In genomic region chr10:103350522-103351260, GRCh38 we compare ENCODE assay signal across 8 cellular contexts. TPM values are rescaled to one million over a fixed set of nuclear protein-coding genes. Genes with fewer than 3 reads are reported as not detected.
DNase-seq lines count a peak whose midpoint lies in the region; ATAC-seq and TF ChIP-seq lines count a peak whose summit lies in the region.

A gene with protein sequence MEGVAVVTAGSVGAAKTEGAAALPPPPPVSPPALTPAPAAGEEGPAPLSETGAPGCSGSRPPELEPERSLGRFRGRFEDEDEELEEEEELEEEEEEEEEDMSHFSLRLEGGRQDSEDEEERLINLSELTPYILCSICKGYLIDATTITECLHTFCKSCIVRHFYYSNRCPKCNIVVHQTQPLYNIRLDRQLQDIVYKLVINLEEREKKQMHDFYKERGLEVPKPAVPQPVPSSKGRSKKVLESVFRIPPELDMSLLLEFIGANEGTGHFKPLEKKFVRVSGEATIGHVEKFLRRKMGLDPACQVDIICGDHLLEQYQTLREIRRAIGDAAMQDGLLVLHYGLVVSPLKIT (minus strand): TSS chr10:103351140. CDS start chr10:103351066, 74 bp downstream.

- intact Hi-C loops in activated CD4-positive, alpha-beta T cell treated with anti-CD3 and anti-CD28 coated beads, Interleukin-2, amount 10 ng/mL, durations not matched to agents 24 days and 14 days (cut with micrococcal nuclease) = loop anchor here (1.0 kb wide), 2 partner anchors 18 to 46 kb away; partner anchors contain the start of genes ATP5MK and PDCD11

- H3K9me3 Mint-ChIP-seq in activated CD4-positive, alpha-beta T cell treated with anti-CD3 and anti-CD28 coated beads, Interleukin-2, amount 10 ng/mL, durations not matched to agents 24 days and 14 days = no peaks in the 10 kb centered on the region

- peak within 1 kb of the TSS; percentile 95 for H3K27ac Mint-ChIP-seq in activated CD4-positive, alpha-beta T cell treated with anti-CD3 and anti-CD28 coated beads, Interleukin-2, amount 10 ng/mL, durations not matched to agents 24 days and 14 days

- DNase-seq in AG09309 (ENCODE audit: low read depth) (no peak), NCI-H510A treated with DMSO at 0.1 percent for 48 hours (lab: John Stamatoyannopoulos, UW) (peak; percentile 87), coronary artery (ENCODE audit: low spot score) (peak; percentile 81), left kidney (ENCODE audit: low read depth, low spot score) (peak; percentile 97)
- peak; percentile 94 for DNase-seq in activated CD4-positive, alpha-beta T cell treated with anti-CD3 and anti-CD28 coated beads, Interleukin-2, amount 10 ng/mL, durations not matched to agents 24 days and 14 days
- DNase-seq in stimulated activated CD4-positive, alpha-beta T cell treated with anti-CD3 and anti-CD28 coated beads, Interleukin-1b, Interleukin-23, amount 100 ng/mL, for 48 hours = peak; percentile 70

- ATAC-seq in GM18870 (IDR thresholded peaks at IDR 0.05; ENCODE audit: unreplicated experiment) = peak; percentile 52
- ATAC-seq in HG03135 (IDR thresholded peaks at IDR 0.05; ENCODE audit: unreplicated experiment) = peak; percentile 77

- TF ChIP-seq CTCF in AG09309 (IDR thresholded peaks at IDR 0.05; ENCODE audit: control insufficient read depth, insufficient read depth, low read depth, low read length, missing control alignments) (no peak), coronary artery (IDR thresholded peaks at IDR 0.05) (no peak)

- peak within 1 kb of the TSS; percentile 65 for H3K4me3 ChIP-seq in AG09309 (ENCODE audit: control insufficient read depth, low read depth, low read length)
- peak within 1 kb of the TSS; percentile 82 for H3K4me3 ChIP-seq in coronary artery

- H3K27me3 Mint-ChIP-seq in activated CD4-positive, alpha-beta T cell treated with anti-CD3 and anti-CD28 coated beads, Interleukin-2, amount 10 ng/mL, durations not matched to agents 24 days and 14 days = no peaks in the 10 kb centered on the region

- H3K36me3 Mint-ChIP-seq in activated CD4-positive, alpha-beta T cell treated with anti-CD3 and anti-CD28 coated beads, Interleukin-2, amount 10 ng/mL, durations not matched to agents 24 days and 14 days (ENCODE audit: low read depth) = peaks cover 13% of the 10 kb centered on the region

- H3K27ac ChIP-seq in coronary artery = peak within 1 kb of the TSS; percentile 81 to 84

- peak within 1 kb of the TSS; percentile 96 for H3K4me3 Mint-ChIP-seq in activated CD4-positive, alpha-beta T cell treated with anti-CD3 and anti-CD28 coated beads, Interleukin-2, amount 10 ng/mL, durations not matched to agents 24 days and 14 days

- H3K4me1 Mint-ChIP-seq in activated CD4-positive, alpha-beta T cell treated with anti-CD3 and anti-CD28 coated beads, Interleukin-2, amount 10 ng/mL, durations not matched to agents 24 days and 14 days = peaks cover 6% of the 10 kb centered on the region

RNA-seq across cellular contexts. Expression of the gene that starts here (rescaled TPM):
- total RNA-seq in activated CD4-positive, alpha-beta T cell treated with anti-CD3 and anti-CD28 coated beads, Interleukin-2, amount 10 ng/mL, durations not matched to agents 24 days and 14 days = 19.3 and 19.7 TPM in 2 replicates
